Comparison of ENCODE assay signal across 27 cellular contexts in genomic region chr1:13576926-13577325, GRCh38. TPM values are rescaled to one million over a fixed set of nuclear protein-coding genes. Genes with fewer than 3 reads are reported as not detected.
A peak's percentile ranks its signal among the peaks of the same experiment; 100 is the strongest.
DNase-seq lines count a peak whose midpoint lies in the region; ATAC-seq and TF ChIP-seq lines count a peak whose summit lies in the region.
"Had no signal": no experiment of that assay in that cellular context is flagged by ENCODE, and none has a peak within 500 bp of the region (broad histone marks: within the 10 kb centered on the region; RNA-seq: fewer than 3 reads in every experiment).

No MANE protein-coding gene starts in this region.

- ATAC-seq in Right ventricle myocardium superior (ENCODE audit: poor library complexity) (peak; percentile 52), left ventricle myocardium superior (peak; percentile 38), right cardiac atrium (peak; percentile 47), HG03378 (IDR thresholded peaks at IDR 0.05; ENCODE audit: unreplicated experiment) (no peak)
- ATAC-seq: GM12878 had no signal

- no peak for DNase-seq in Right ventricle myocardium superior
- no peak for DNase-seq in left ventricle myocardium inferior
- no peak for DNase-seq in left ventricle myocardium superior
- peak in 2 of 3 donors; percentile 56 to 58 for DNase-seq in right cardiac atrium
- no peak for DNase-seq in nephron progenitor cell
- no peak for DNase-seq in activated CD4-positive, CD25-positive, alpha-beta regulatory T cell treated with anti-CD3 and anti-CD28 coated beads, Interleukin-2, amount 50 U/mL, for 72 hours
- no peak for DNase-seq in ascending aorta (ENCODE audit: low spot score in 2 of 2)
- DNase-seq: 8988T; ACHN; BE2C; C1 segment of cervical spinal cord; CD4-positive, alpha-beta memory T cell; CD4-positive, CD25-positive, alpha-beta regulatory T cell; CD8-positive, alpha-beta memory T cell; COR-L47; DMS 273 treated with DMSO at 0.1 percent for 48 hours; DMS153; DMS53; DMS79; DND-41; EL; GDM1 had no signal

- H3K4me1 Mint-ChIP-seq in nephron progenitor cell, result peaks cover 4% of the 10 kb centered on the region
- H3K4me1 Mint-ChIP-seq: CD14-positive monocyte; CD4-positive, alpha-beta memory T cell; CD4-positive, CD25-positive, alpha-beta regulatory T cell; CD8-positive, alpha-beta memory T cell had no signal

- TF ChIP-seq CTCF in left ventricle myocardium inferior (IDR thresholded peaks at IDR 0.05; ENCODE audit: borderline replicate concordance), result no peak
- TF ChIP-seq CTCF in nephron progenitor cell (IDR thresholded peaks at IDR 0.05), result no peak
- TF ChIP-seq CTCF in ascending aorta (IDR thresholded peaks at IDR 0.05), result no peak

- H3K4me1 ChIP-seq in left ventricle myocardium inferior (no peaks in the 10 kb centered on the region), right cardiac atrium (ENCODE audit: control insufficient read depth, insufficient read depth, low read length) (no peaks in the 10 kb centered on the region), ascending aorta (no peaks in the 10 kb centered on the region)
- H3K4me1 ChIP-seq: BE2C, BLaER1 had no signal

- no peaks in the 10 kb centered on the region for H3K36me3 ChIP-seq in left ventricle myocardium inferior
- no peaks in the 10 kb centered on the region for H3K36me3 ChIP-seq in ascending aorta
- H3K36me3 ChIP-seq: BE2C, BLaER1 had no signal

- no peaks in the 10 kb centered on the region for H3K36me3 Mint-ChIP-seq in nephron progenitor cell (ENCODE audit: low read depth)
- H3K36me3 Mint-ChIP-seq: CD14-positive monocyte; CD4-positive, alpha-beta memory T cell; CD4-positive, CD25-positive, alpha-beta regulatory T cell; CD8-positive, alpha-beta memory T cell had no signal

- H3K9me3 Mint-ChIP-seq in nephron progenitor cell, result peaks cover 4% of the 10 kb centered on the region
- H3K9me3 Mint-ChIP-seq: CD4-positive, CD25-positive, alpha-beta regulatory T cell; CD8-positive, alpha-beta memory T cell had no signal

- H3K4me3 ChIP-seq in left ventricle myocardium inferior, result no peak overlapping the region
- H3K4me3 ChIP-seq in right cardiac atrium (ENCODE audit: low read length), result no peak overlapping the region
- H3K4me3 ChIP-seq in ascending aorta, result no peak overlapping the region
- H3K4me3 ChIP-seq: BLaER1, GM12878 had no signal

- peaks cover 44% of the 10 kb centered on the region for H3K27me3 Mint-ChIP-seq in nephron progenitor cell (ENCODE audit: low read depth, poor library complexity)

- intact Hi-C loops in Right ventricle myocardium superior (cut with DNase I) (no loop called here), left ventricle myocardium inferior (cut with micrococcal nuclease) (no loop called here), left ventricle myocardium superior (cut with micrococcal nuclease) (no loop called here), right cardiac atrium (cut with DNase I) (no loop called here), ascending aorta (cut with DNase I) (no loop called here)

- no peaks in the 10 kb centered on the region for H3K9me3 ChIP-seq in left ventricle myocardium inferior (replicated peaks)
- H3K9me3 ChIP-seq in right cardiac atrium (ENCODE audit: control insufficient read depth, low read length), result no peaks in the 10 kb centered on the region
- no peaks in the 10 kb centered on the region for H3K9me3 ChIP-seq in ascending aorta
- H3K9me3 ChIP-seq: BE2C, BLaER1 had no signal

- no peak overlapping the region for H3K27ac ChIP-seq in left ventricle myocardium inferior (replicated peaks)
- no peak overlapping the region for H3K27ac ChIP-seq in right cardiac atrium (ENCODE audit: low read length)
- H3K27ac ChIP-seq in ascending aorta, result no peak overlapping the region
- H3K27ac ChIP-seq: BLaER1 had no signal

- no peak overlapping the region for H3K4me3 Mint-ChIP-seq in nephron progenitor cell
- H3K4me3 Mint-ChIP-seq: CD14-positive monocyte; CD4-positive, alpha-beta memory T cell; CD4-positive, CD25-positive, alpha-beta regulatory T cell; CD8-positive, alpha-beta memory T cell had no signal

- WGBS in right cardiac atrium, result 57% methylated on average over 11 of the region's 11 CpGs

- peak overlapping the region; percentile 36 for H3K27ac Mint-ChIP-seq in nephron progenitor cell
- H3K27ac Mint-ChIP-seq: CD14-positive monocyte; CD4-positive, alpha-beta memory T cell; CD4-positive, CD25-positive, alpha-beta regulatory T cell; CD8-positive, alpha-beta memory T cell had no signal

- peaks cover 55% of the 10 kb centered on the region for H3K27me3 ChIP-seq in left ventricle myocardium inferior (ENCODE audit: low read depth)
- no peaks in the 10 kb centered on the region for H3K27me3 ChIP-seq in right cardiac atrium (ENCODE audit: control insufficient read depth, insufficient read depth)
- H3K27me3 ChIP-seq in ascending aorta, result no peaks in the 10 kb centered on the region
- H3K27me3 ChIP-seq: BE2C, BLaER1 had no signal

RNA-seq across cellular contexts. Expression of gene PDPN, which starts 6.7 kb away (rescaled TPM):
- total RNA-seq in Right ventricle myocardium superior (20.3 TPM), left ventricle myocardium inferior (16.7 TPM), left ventricle myocardium superior (20.9 TPM), right cardiac atrium (10 to 100 TPM; 12.6 to 24.1 (median 16.7) TPM), ascending aorta (8.5 TPM)
- polyA plus RNA-seq in right cardiac atrium, result 11.7 TPM
- total RNA-seq: CD4-positive, alpha-beta memory T cell; CD4-positive, CD25-positive, alpha-beta regulatory T cell; G401 had no signal
- polyA plus RNA-seq: CD14-positive monocyte; CD4-positive, alpha-beta memory T cell; CD4-positive, CD25-positive, alpha-beta regulatory T cell; CD8-positive, alpha-beta memory T cell; GM12878 had no signal

Comparison
In these comparisons a context has a peak if more than half of its experiments do, and no peak if none do; other contexts are left out.
1. DNase-seq: peak in right cardiac atrium (2 of 3); none in Right ventricle myocardium superior (single experiment), left ventricle myocardium inferior (single experiment), left ventricle myocardium superior (single experiment), nephron progenitor cell (single experiment), activated CD4-positive, CD25-positive, alpha-beta regulatory T cell treated with anti-CD3 and anti-CD28 coated beads, Interleukin-2, amount 50 U/mL, for 72 hours (single experiment) and ascending aorta (0 of 2).